9 cellular contexts compared by ENCODE assay signal in the genomic region with DNA sequence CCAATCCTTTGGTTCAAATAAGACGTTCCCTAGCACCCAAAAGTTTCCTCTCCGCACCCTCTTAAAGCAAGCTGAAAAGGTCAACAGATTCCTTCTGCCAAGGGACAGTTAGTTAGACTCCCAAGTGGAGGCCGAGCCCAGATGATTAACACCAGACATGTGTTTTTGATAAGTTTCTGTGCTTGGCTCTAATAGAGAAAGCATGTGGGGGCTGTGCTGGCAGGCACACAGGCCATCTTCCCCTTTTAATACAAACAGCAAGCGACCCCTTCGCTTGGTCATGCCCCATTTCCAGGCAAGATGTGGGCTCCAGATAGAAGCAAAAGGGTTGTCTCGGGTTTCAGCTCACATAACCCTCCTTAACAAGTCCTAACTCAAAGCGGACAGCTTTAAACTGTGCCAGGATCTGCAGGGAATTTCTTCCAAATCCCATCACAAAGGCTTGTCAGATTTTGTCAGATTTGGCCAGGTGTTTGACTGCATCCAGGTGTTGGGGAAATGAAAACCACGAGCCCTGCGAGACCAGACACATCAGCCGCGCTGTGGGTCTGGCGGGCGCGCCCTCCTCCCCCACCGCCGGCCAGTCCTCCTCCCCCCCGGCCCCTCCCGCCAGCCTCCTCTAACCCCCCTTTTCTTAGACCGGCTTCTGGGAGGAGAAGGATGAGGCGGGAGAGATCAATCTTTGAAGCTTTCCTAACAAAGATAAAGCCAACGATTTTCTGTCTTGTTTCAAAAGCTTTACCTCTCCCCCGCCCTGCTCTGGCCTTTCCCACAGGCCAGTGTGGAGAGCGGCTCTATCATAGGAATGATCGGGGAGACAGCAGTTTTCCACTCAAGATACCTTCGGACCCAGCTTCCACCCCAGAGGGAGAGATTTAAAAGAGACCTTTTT. TPM values are rescaled to one million over a fixed set of nuclear protein-coding genes. Genes with fewer than 3 reads are reported as not detected.
A peak's percentile ranks its signal among the peaks of the same experiment; 100 is the strongest.
DNase-seq lines count a peak whose midpoint lies in the region; ATAC-seq and TF ChIP-seq lines count a peak whose summit lies in the region.
"Had no signal": no experiment of that assay in that cellular context is flagged by ENCODE, and none has a peak within 500 bp of the region (broad histone marks: within the 10 kb centered on the region; RNA-seq: fewer than 3 reads in every experiment).

No MANE protein-coding gene starts in this region.

- ATAC-seq in upper lobe of right lung (no peak), GM18498 (IDR thresholded peaks at IDR 0.05; ENCODE audit: unreplicated experiment) (no peak)
- ATAC-seq: left colon had no signal

- H3K4me1 ChIP-seq in MM.1S (ENCODE audit: low read length) (peaks cover 37% of the 10 kb centered on the region), upper lobe of right lung (peaks cover 58% of the 10 kb centered on the region)

- H3K79me2 ChIP-seq in MM.1S (ENCODE audit: low read length) = 0 out of 2 replicates have a peak, but pooled peaks cover 6% of the 10 kb centered on the region

- TF ChIP-seq CTCF in Calu3 (IDR thresholded peaks at IDR 0.05; ENCODE audit: unreplicated experiment) (no peak), MM.1S (IDR thresholded peaks at IDR 0.05; ENCODE audit: low read length) (no peak), MCF 10A (IDR thresholded peaks at IDR 0.05; ENCODE audit: unreplicated experiment) (no peak), kidney epithelial cell (IDR thresholded peaks at IDR 0.05; ENCODE audit: insufficient read depth, low read length, poor library complexity, severe bottlenecking) (no peak), upper lobe of right lung (IDR thresholded peaks at IDR 0.05) (no peak)

- DNase-seq in Calu3 = peak; percentile 55
- peak; percentile 60 for DNase-seq in MM.1S
- peak; percentile 95 for DNase-seq in MCF 10A (ENCODE audit: unreplicated experiment)
- no peak for DNase-seq in kidney epithelial cell (ENCODE audit: low read depth)
- DNase-seq in upper lobe of right lung = peak; percentile 63
- no peak for DNase-seq in stimulated activated CD4-positive, alpha-beta T cell treated with anti-CD3 and anti-CD28 coated beads, Interleukin-4, amount 100 ng/mL, for 4 hours
- no peak for DNase-seq in activated T-cell treated with anti-CD3 and anti-CD28 coated beads, Interleukin-2, amount 50 U/mL, for 24 hours

- H3K4me3 ChIP-seq in MM.1S (ENCODE audit: low read length) (no peak overlapping the region), kidney epithelial cell (ENCODE audit: low read depth, low read length) (peak overlapping the region; percentile 76), upper lobe of right lung (peak overlapping the region; percentile 68)

- H3K27me3 ChIP-seq in MM.1S (replicated peaks; ENCODE audit: insufficient read depth, low read length) = no peaks in the 10 kb centered on the region
- no peaks in the 10 kb centered on the region for H3K27me3 ChIP-seq in kidney epithelial cell (ENCODE audit: control insufficient read depth, insufficient read depth, low read length)
- H3K27me3 ChIP-seq in upper lobe of right lung = no peaks in the 10 kb centered on the region

- H3F3A ChIP-seq in MM.1S (ENCODE audit: insufficient read depth, low read length) = peaks cover 69% of the 10 kb centered on the region

- peak overlapping the region; percentile 35; the same call in 1 of the 2 replicates for H3K4me2 ChIP-seq in MM.1S (ENCODE audit: low read depth, low read length)

- H3K27me3 Mint-ChIP-seq in Calu3 (ENCODE audit: unreplicated experiment) (no peaks in the 10 kb centered on the region), MCF 10A (ENCODE audit: insufficient read depth, unreplicated experiment) (no peaks in the 10 kb centered on the region)
- peaks cover 66% of the 10 kb centered on the region for H3K27me3 Mint-ChIP-seq in activated T-cell treated with anti-CD3 and anti-CD28 coated beads, Interleukin-2, amount 50 U/mL, for 24 hours

- H3K4me3 Mint-ChIP-seq in Calu3 (ENCODE audit: low read depth, unreplicated experiment) = peak overlapping the region; percentile 92
- peak overlapping the region; percentile 97 for H3K4me3 Mint-ChIP-seq in MCF 10A (ENCODE audit: unreplicated experiment)
- H3K4me3 Mint-ChIP-seq in activated T-cell treated with anti-CD3 and anti-CD28 coated beads, Interleukin-2, amount 50 U/mL, for 24 hours = no peak overlapping the region

- no TSS peak for BruUV-seq in Calu3 (replicated peaks; lab: Mats Ljungman, UMichigan)
- BruUV-seq in MCF 10A (replicated peaks; lab: Mats Ljungman, UMichigan) = no TSS peak

- H3K36me3 Mint-ChIP-seq in Calu3 (ENCODE audit: insufficient read depth, unreplicated experiment) (peaks cover 80% of the 10 kb centered on the region), MCF 10A (ENCODE audit: insufficient read depth, unreplicated experiment) (peaks cover 36% of the 10 kb centered on the region)
- no peaks in the 10 kb centered on the region for H3K36me3 Mint-ChIP-seq in activated T-cell treated with anti-CD3 and anti-CD28 coated beads, Interleukin-2, amount 50 U/mL, for 24 hours (ENCODE audit: low read depth)

- POLR2A ChIA-PET in MCF 10A (lab: Yijun Ruan, JAX) = interaction anchor here (0.7 to 10.1 kb wide), 19 partner anchors 9 to 461 kb away, joined by 3 to 193 read pairs (median 5); no protein-coding TSS in a partner anchor

- no peaks in the 10 kb centered on the region for H3K9me3 Mint-ChIP-seq in Calu3 (ENCODE audit: low read depth, unreplicated experiment)
- H3K9me3 Mint-ChIP-seq in MCF 10A (ENCODE audit: unreplicated experiment) = no peaks in the 10 kb centered on the region
- no peaks in the 10 kb centered on the region for H3K9me3 Mint-ChIP-seq in activated T-cell treated with anti-CD3 and anti-CD28 coated beads, Interleukin-2, amount 50 U/mL, for 24 hours

- H3K9me3 ChIP-seq in MM.1S (replicated peaks; ENCODE audit: insufficient read depth, low read length) (no peaks in the 10 kb centered on the region), upper lobe of right lung (no peaks in the 10 kb centered on the region)

- no peaks in the 10 kb centered on the region for H3K36me3 ChIP-seq in MM.1S (replicated peaks; ENCODE audit: insufficient read depth, low read length)
- H3K36me3 ChIP-seq in kidney epithelial cell (ENCODE audit: control insufficient read depth, insufficient read depth, low read length) = peaks cover 2% of the 10 kb centered on the region
- no peaks in the 10 kb centered on the region for H3K36me3 ChIP-seq in upper lobe of right lung

- no peak overlapping the region for H2AFZ ChIP-seq in MM.1S (ENCODE audit: low read length)

- no peaks in the 10 kb centered on the region for H3K9me2 ChIP-seq in MM.1S (replicated peaks; ENCODE audit: insufficient read depth, low read length)

- no peak overlapping the region for H3K9ac ChIP-seq in MM.1S (ENCODE audit: low read length)

- H4K20me1 ChIP-seq in MM.1S (ENCODE audit: insufficient read depth, low read length) = no peaks in the 10 kb centered on the region

- CTCF ChIA-PET in Calu3 (lab: Charles Lee) (interaction anchor here (0.6 to 9.4 kb wide), 13 partner anchors 133 to 1132 kb away, joined by 3 to 86 read pairs (median 7); a partner anchor contains a TSS), MCF 10A (lab: Yijun Ruan, JAX) (interaction anchor here (0.6 to 6.0 kb wide), 7 partner anchors 178 to 384 kb away, joined by 3 to 45 read pairs (median 7); no protein-coding TSS in a partner anchor)

- peak overlapping the region; percentile 36; the same call in 1 of the 2 replicates for H3K27ac ChIP-seq in MM.1S (ENCODE audit: low read length)
- H3K27ac ChIP-seq in upper lobe of right lung = peak overlapping the region; percentile 80

- H3K27ac Mint-ChIP-seq in Calu3 (ENCODE audit: unreplicated experiment) = peak overlapping the region; percentile 83
- H3K27ac Mint-ChIP-seq in MCF 10A (ENCODE audit: low read depth, unreplicated experiment) = peak overlapping the region; percentile 47
- no peak overlapping the region for H3K27ac Mint-ChIP-seq in activated T-cell treated with anti-CD3 and anti-CD28 coated beads, Interleukin-2, amount 50 U/mL, for 24 hours

- H3K4me1 Mint-ChIP-seq in Calu3 (ENCODE audit: low read depth, unreplicated experiment) (peaks cover 35% of the 10 kb centered on the region), MCF 10A (ENCODE audit: insufficient read depth, unreplicated experiment) (peaks cover 26% of the 10 kb centered on the region)
- H3K4me1 Mint-ChIP-seq in activated T-cell treated with anti-CD3 and anti-CD28 coated beads, Interleukin-2, amount 50 U/mL, for 24 hours (ENCODE audit: low read depth) = peaks cover 34% of the 10 kb centered on the region

- intact Hi-C loops in Calu3 (cut with micrococcal nuclease; ENCODE audit: unreplicated experiment) = loop anchor here (1.0 to 10.0 kb wide), 4 partner anchors 183 to 475 kb away; no protein-coding TSS in a partner anchor
- intact Hi-C loops in MCF 10A (cut with micrococcal nuclease) = loop anchor here (2.0 to 10.0 kb wide), 2 partner anchors 265 to 475 kb away; no protein-coding TSS in a partner anchor
- intact Hi-C loops in upper lobe of right lung (cut with DNase I) = loop anchor here (5.0 to 10.0 kb wide), 3 partner anchors 128 to 352 kb away; no protein-coding TSS in a partner anchor

RNA-seq across cellular contexts. Expression of a gene that starts 3.4 kb away (rescaled TPM):
- total RNA-seq in Calu3 (2022) (141 and 160 TPM in 2 replicates), MCF 10A (2022) (34.6 and 37.8 TPM in 2 replicates), kidney epithelial cell (45.2 and 50.7 TPM in 2 replicates), upper lobe of right lung (43.6 TPM)

Comparison
In these comparisons a context has a peak if more than half of its experiments do, and no peak if none do; other contexts are left out.
1. DNase-seq: peak in Calu3 (single experiment), MM.1S (single experiment), MCF 10A (single experiment) and upper lobe of right lung (single experiment); none in kidney epithelial cell (single experiment), stimulated activated CD4-positive, alpha-beta T cell treated with anti-CD3 and anti-CD28 coated beads, Interleukin-4, amount 100 ng/mL, for 4 hours (0 of 2) and activated T-cell treated with anti-CD3 and anti-CD28 coated beads, Interleukin-2, amount 50 U/mL, for 24 hours (single experiment).